In genomic region chr1:15848929-15849774, GRCh38 we compare ENCODE assay signal across 1 cellular context.
TF ChIP-seq lines count a peak whose summit lies in the region.

No MANE protein-coding gene starts in this region.

TF ChIP-seq in HEK293, 187 proteins besides CTCF, POLR2A, EP300 and RAD21 (continued from another document):
- TF ChIP-seq ZNF785 (tag by site-specific recombination; IDR thresholded peaks at IDR 0.05): no peak
- TF ChIP-seq ZFP3 (tag by site-specific recombination; IDR thresholded peaks at IDR 0.05; ENCODE audit: low read depth): no peak
- TF ChIP-seq ZNF776 (tag by site-specific recombination; IDR thresholded peaks at IDR 0.05; ENCODE audit: borderline replicate concordance): no peak
- no peak for TF ChIP-seq ZNF157 (tag by site-specific recombination; IDR thresholded peaks at IDR 0.05)
- no peak for TF ChIP-seq ZNF513 (tag by site-specific recombination; IDR thresholded peaks at IDR 0.05)
- TF ChIP-seq ZNF830 (tag by site-specific recombination; IDR thresholded peaks at IDR 0.05; ENCODE audit: low read depth): no peak
- TF ChIP-seq REST (tag by site-specific recombination; IDR thresholded peaks at IDR 0.05): no peak
- no peak for TF ChIP-seq ZNF623 (tag by site-specific recombination; IDR thresholded peaks at IDR 0.05)
- TF ChIP-seq AEBP2 (tag by site-specific recombination; IDR thresholded peaks at IDR 0.05; ENCODE audit: borderline replicate concordance): no peak
- TF ChIP-seq ZNF146 (tag by site-specific recombination; IDR thresholded peaks at IDR 0.05): peak; percentile 4; the same call in 1 of the 2 replicates
- TF ChIP-seq SP3 (tag by site-specific recombination; IDR thresholded peaks at IDR 0.05): peak; percentile 72; the same call in 1 of the 2 replicates
- TF ChIP-seq GLI4 (tag by site-specific recombination; IDR thresholded peaks at IDR 0.05): no peak
- TF ChIP-seq ZBTB11 (tag by site-specific recombination; conservative IDR thresholded peaks at IDR 0.05; ENCODE audit: low read depth): peak; percentile 7; the same call in 1 of the 2 replicates
- peak; percentile 24; the same call in 1 of the 2 replicates for TF ChIP-seq KLF1 (tag by site-specific recombination; IDR thresholded peaks at IDR 0.05)
- TF ChIP-seq ZNF416 (tag by site-specific recombination; IDR thresholded peaks at IDR 0.05): no peak
- TF ChIP-seq ZNF280D (tag by site-specific recombination; IDR thresholded peaks at IDR 0.05): no peak
- TF ChIP-seq ZBTB6 (tag by site-specific recombination; IDR thresholded peaks at IDR 0.05): peak; percentile 69
- no peak for TF ChIP-seq ZNF112 (tag by site-specific recombination; IDR thresholded peaks at IDR 0.05)
- TF ChIP-seq REPIN1 (tag by site-specific recombination; IDR thresholded peaks at IDR 0.05; ENCODE audit: low read depth): no peak
- peak; percentile 74 for TF ChIP-seq KLF10 (tag by site-specific recombination; IDR thresholded peaks at IDR 0.05)
- peak; percentile 20; the same call in 1 of the 2 replicates for TF ChIP-seq TRIM28 (IDR thresholded peaks at IDR 0.05; ENCODE audit: borderline replicate concordance, low read length)
- TF ChIP-seq ZNF596 (tag by site-specific recombination; IDR thresholded peaks at IDR 0.05): 0 out of 2 replicates have a peak, but pooled peaks have one; percentile 6
- TF ChIP-seq ZSCAN23 (tag by site-specific recombination; IDR thresholded peaks at IDR 0.05): no peak
- TF ChIP-seq ZBTB48 (tag by site-specific recombination; IDR thresholded peaks at IDR 0.05): peak; percentile 94
- no peak for TF ChIP-seq ZNF274 (IDR thresholded peaks at IDR 0.05; ENCODE audit: low read length)
- TF ChIP-seq ZNF274 (tag by site-specific recombination; IDR thresholded peaks at IDR 0.05; ENCODE audit: borderline replicate concordance): no peak
- no peak for TF ChIP-seq ZNF560 (tag by site-specific recombination; IDR thresholded peaks at IDR 0.05; ENCODE audit: borderline replicate concordance)
- TF ChIP-seq ZNF48 (tag by site-specific recombination; IDR thresholded peaks at IDR 0.05): no peak
- 0 out of 2 replicates have a peak, but pooled peaks have one; percentile 50 for TF ChIP-seq ZNF501 (tag by site-specific recombination; IDR thresholded peaks at IDR 0.05)
- no peak for TF ChIP-seq ZNF223 (tag by site-specific recombination; IDR thresholded peaks at IDR 0.05)
- TF ChIP-seq ZNF184 (tag by site-specific recombination; IDR thresholded peaks at IDR 0.05): no peak
- no peak for TF ChIP-seq ZNF169 (tag by site-specific recombination; IDR thresholded peaks at IDR 0.05)
- TF ChIP-seq MYNN (tag by site-specific recombination; IDR thresholded peaks at IDR 0.05; ENCODE audit: borderline replicate concordance): no peak
- TF ChIP-seq ZNF792 (tag by site-specific recombination; IDR thresholded peaks at IDR 0.05): no peak
- TF ChIP-seq ZNF24 (tag by site-specific recombination; IDR thresholded peaks at IDR 0.05): no peak
- TF ChIP-seq ZFP41 (tag by site-specific recombination; IDR thresholded peaks at IDR 0.05; ENCODE audit: borderline replicate concordance): no peak
- no peak for TF ChIP-seq ZBTB1 (tag by site-specific recombination; IDR thresholded peaks at IDR 0.05)
- no peak for TF ChIP-seq ZBTB7A (tag by site-specific recombination; IDR thresholded peaks at IDR 0.05; ENCODE audit: low read depth)
- TF ChIP-seq ZNF670 (tag by site-specific recombination; IDR thresholded peaks at IDR 0.05; ENCODE audit: low read depth): no peak
- no peak for TF ChIP-seq ZNF266 (tag by site-specific recombination; IDR thresholded peaks at IDR 0.05; ENCODE audit: low read depth)
- TF ChIP-seq ZNF660 (tag by site-specific recombination; IDR thresholded peaks at IDR 0.05): peak; percentile 18; the same call in 1 of the 2 replicates
- peak; percentile 54; the same call in 1 of the 2 replicates for TF ChIP-seq ZBTB21 (tag by site-specific recombination; IDR thresholded peaks at IDR 0.05)
TF ChIP-seq in HEK293: peak in this region for 50.
